In genomic region chr2:74147729-74148456, GRCh38 we compare ENCODE assay signal across 8 cellular contexts. TPM values are rescaled to one million over a fixed set of nuclear protein-coding genes. Genes with fewer than 3 reads are reported as not detected.
A peak's percentile ranks its signal among the peaks of the same experiment; 100 is the strongest.
DNase-seq lines count a peak whose midpoint lies in the region; ATAC-seq and TF ChIP-seq lines count a peak whose summit lies in the region.

TSS of gene BOLA3 (minus strand) at chr2:74147912. CDS start at chr2:74147874, 38 bp downstream.

- H3K9me3 ChIP-seq in colonic mucosa, result no peaks in the 10 kb centered on the region
- H3K9me3 ChIP-seq in left lung, result no peaks in the 10 kb centered on the region

- POLR2A ChIA-PET in activated CD4-positive, alpha-beta T cell treated with anti-CD3 and anti-CD28 coated beads for 36 hours (lab: Charles Lee), result interaction anchor here (0.5 to 1.1 kb wide), 5 partner anchors 15 to 409 kb away, joined by 3 to 6 read pairs (median 3); partner anchors contain the start of gene MOB1A

- in situ Hi-C loops in GM18951 (cut with MboI; ENCODE audit: low sequenced_read_pairs, unreplicated experiment), result no loop called here

- H3K36me3 ChIP-seq in colonic mucosa (no peaks in the 10 kb centered on the region), left lung (peaks cover 0 to 30% of the 10 kb centered on the region in 2 donors)

- peaks cover 8% of the 10 kb centered on the region for H3K36me3 Mint-ChIP-seq in activated CD4-positive, alpha-beta T cell treated with anti-CD3 and anti-CD28 coated beads for 36 hours (ENCODE audit: low read depth)

- CTCF ChIA-PET in activated CD4-positive, alpha-beta T cell treated with anti-CD3 and anti-CD28 coated beads for 36 hours (lab: Charles Lee), result interaction anchor here (0.6 to 11.2 kb wide), 23 partner anchors 10 to 368 kb away, joined by 3 to 155 read pairs (median 3); partner anchors contain the start of genes DUSP11, MOB1A and STAMBP

- H3K9me3 Mint-ChIP-seq in activated CD4-positive, alpha-beta T cell treated with anti-CD3 and anti-CD28 coated beads for 36 hours (ENCODE audit: low read depth), result no peaks in the 10 kb centered on the region

- peak; percentile 92 for ATAC-seq in HG03196 (IDR thresholded peaks at IDR 0.05; ENCODE audit: unreplicated experiment)
- ATAC-seq in activated CD4-positive, alpha-beta T cell treated with anti-CD3 and anti-CD28 coated beads for 36 hours, result peak; percentile 94
- peak; percentile 99 for ATAC-seq in left lung

- peaks cover 5% of the 10 kb centered on the region for H3K4me1 Mint-ChIP-seq in activated CD4-positive, alpha-beta T cell treated with anti-CD3 and anti-CD28 coated beads for 36 hours

- no peaks in the 10 kb centered on the region for H3K27me3 Mint-ChIP-seq in activated CD4-positive, alpha-beta T cell treated with anti-CD3 and anti-CD28 coated beads for 36 hours

- H3K4me1 ChIP-seq in colonic mucosa (peaks cover 6% of the 10 kb centered on the region), left lung (peaks cover 5 to 25% of the 10 kb centered on the region in 2 donors)

- TF ChIP-seq CTCF in colonic mucosa (IDR thresholded peaks at IDR 0.05) (peak; percentile 56), left lung (IDR thresholded peaks at IDR 0.05) (peak; percentile 69 to 80)

- H3K27ac ChIP-seq in colonic mucosa, result no peak within 1 kb of the TSS
- H3K27ac ChIP-seq in left lung, result peak within 1 kb of the TSS in 1 of 2 donors; percentile 72

- peak; percentile 84 for DNase-seq in Ammon's horn (ENCODE audit: low spot score)
- peak; percentile 56 to 86 for DNase-seq in NCI-H446 (lab: John Stamatoyannopoulos, UW)
- peak; percentile 94 for DNase-seq in activated CD4-positive, alpha-beta T cell treated with anti-CD3 and anti-CD28 coated beads for 36 hours
- DNase-seq in colonic mucosa, result peak; percentile 89
- DNase-seq in left lung, result peak; percentile 89 to 98
- peak; percentile 84 for DNase-seq in stimulated activated CD4-positive, alpha-beta T cell treated with anti-CD3 and anti-CD28 coated beads, Interleukin-2, amount 100 ng/mL, for 48 hours

- intact Hi-C loops in activated CD4-positive, alpha-beta T cell treated with anti-CD3 and anti-CD28 coated beads for 36 hours (cut with DNase I, micrococcal nuclease), result loop anchor here (1.0 to 10.0 kb wide), 16 partner anchors 28 to 411 kb away; partner anchors contain the start of genes MOB1A (in 2 of the 2), MTHFD2 (in 2 of the 2), STAMBP (in 2 of the 2) and DGUOK (in 1 of the 2)
- intact Hi-C loops in colonic mucosa (cut with DNase I), result loop anchor here (10.0 kb wide), 1 partner anchor 323 kb away; the partner anchor contains the start of gene STAMBP
- intact Hi-C loops in left lung (cut with DNase I), result no loop called here

- peak within 1 kb of the TSS; percentile 77 to 83 for H3K9ac ChIP-seq in colonic mucosa (ENCODE audit: low read depth in 2 of 2, low read length in 2 of 2)

- peak; percentile 95 for TF ChIP-seq POLR2A in GM18951 (IDR thresholded peaks at IDR 0.05; ENCODE audit: extremely low read depth, insufficient read depth, insufficient read length)

- peak within 1 kb of the TSS; percentile 75 for H3K4me3 ChIP-seq in colonic mucosa
- H3K4me3 ChIP-seq in left lung, result peak within 1 kb of the TSS; percentile 68 to 82

- H3K27ac Mint-ChIP-seq in activated CD4-positive, alpha-beta T cell treated with anti-CD3 and anti-CD28 coated beads for 36 hours, result no peak within 1 kb of the TSS

- no peaks in the 10 kb centered on the region for H3K27me3 ChIP-seq in colonic mucosa
- H3K27me3 ChIP-seq in left lung, result no peaks in the 10 kb centered on the region

- no peak within 1 kb of the TSS for H3K4me3 Mint-ChIP-seq in activated CD4-positive, alpha-beta T cell treated with anti-CD3 and anti-CD28 coated beads for 36 hours

RNA-seq across cellular contexts. Expression of gene BOLA3, which starts in this region (rescaled TPM):
- total RNA-seq in activated CD4-positive, alpha-beta T cell treated with anti-CD3 and anti-CD28 coated beads for 36 hours, result 100 to 1,000 TPM; 119 to 130 TPM
- total RNA-seq in colonic mucosa (10 to 100 TPM; 44.8 to 95.1 TPM), left lung (10 to 100 TPM; 34.7 to 39.6 TPM)

Comparison
In these comparisons a context has a peak if more than half of its experiments do, and no peak if none do; other contexts are left out.
1. intact Hi-C loops: an anchor here in activated CD4-positive, alpha-beta T cell treated with anti-CD3 and anti-CD28 coated beads for 36 hours (1.0 to 10.0 kb wide) and colonic mucosa (10.0 kb wide); none called in left lung.